Comparison of ENCODE assay signal across 32 cellular contexts in the genomic region with DNA sequence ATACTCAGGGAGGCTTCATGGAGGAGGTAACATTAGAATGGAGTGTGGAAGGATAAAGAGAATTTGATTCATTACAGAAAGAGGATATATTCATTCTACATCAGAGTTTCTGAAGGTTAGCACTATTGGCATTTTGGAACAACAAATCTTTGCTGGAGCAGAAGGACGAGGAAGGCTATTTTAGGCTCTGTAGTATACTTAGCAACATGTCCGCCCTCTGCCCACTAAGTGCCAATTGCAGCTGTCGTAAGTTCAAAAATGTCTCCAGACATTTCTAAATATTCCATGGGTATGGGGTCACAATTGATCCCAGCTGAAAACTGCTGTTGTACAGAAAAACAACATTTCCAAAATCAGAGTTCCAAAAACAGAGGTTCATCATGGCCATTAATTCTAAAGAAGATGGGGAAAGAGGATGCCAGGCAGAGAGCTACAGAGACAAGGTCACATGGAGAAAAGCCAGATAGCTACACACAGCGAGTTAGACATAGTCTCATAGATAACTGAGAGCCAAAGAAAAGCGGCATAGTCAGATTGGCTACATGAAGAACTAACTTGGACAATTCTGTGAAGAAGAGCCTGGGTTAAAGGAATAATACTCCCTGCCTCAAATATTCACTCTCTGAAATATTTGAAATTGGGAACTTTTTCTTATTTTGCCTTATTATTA.
"Had no signal": no experiment of that assay in that cellular context is flagged by ENCODE, and none has a peak within 500 bp of the region (broad histone marks: within the 10 kb centered on the region; RNA-seq: fewer than 3 reads in every experiment).

No MANE protein-coding gene starts in this region.

- H3K36me3 ChIP-seq: adrenal gland, brain microvascular endothelial cell, breast epithelium had no signal

- ATAC-seq: activated CD8-positive, alpha-beta T cell treated with anti-CD3 and anti-CD28 coated beads for 36 hours; activated naive CD4-positive, alpha-beta T cell treated with anti-CD3 and anti-CD28 coated beads, Interleukin-2, amount 50 U/mL, for 72 hours; activated T-cell treated with anti-CD3 and anti-CD28 coated beads, Interleukin-2, amount 50 U/mL, for 4 hours; activated T-cell treated with anti-CD3 and anti-CD28 coated beads, Interleukin-2, amount 50 U/mL, for 72 hours; activated T-helper 17 cell treated with anti-CD3 and anti-CD28 coated beads, Interleukin-2, amount 50 U/mL, for 72 hours; body of pancreas had no signal

- H3K4me3 ChIP-seq: adrenal gland, body of pancreas, breast epithelium had no signal

- H3K27ac ChIP-seq: adrenal gland, body of pancreas, brain microvascular endothelial cell, breast epithelium, VCaP had no signal

- H3K27me3 ChIP-seq: adrenal gland, body of pancreas, brain microvascular endothelial cell, breast epithelium had no signal

- DNase-seq: activated B cell treated with CpG ODN at 0.5 μM for 24 hours; activated CD4-positive, alpha-beta memory T cell treated with anti-CD3 and anti-CD28 coated beads for 36 hours; activated CD4-positive, alpha-beta T cell treated with anti-CD3 and anti-CD28 coated beads for 4 hours; activated CD4-positive, alpha-beta T cell treated with anti-CD3 and anti-CD28 coated beads, Interleukin-2, amount 10 ng/mL, durations not matched to agents 24 days and 14 days; activated CD4-positive, alpha-beta T cell treated with anti-CD3 and anti-CD28 coated beads, Interleukin-2, amount 50 U/mL, for 1 hour; activated CD4-positive, alpha-beta T cell treated with anti-CD3 and anti-CD28 coated beads, Interleukin-2, amount 50 U/mL, for 4 hours; activated CD4-positive, CD25-positive, alpha-beta regulatory T cell treated with anti-CD3 and anti-CD28 coated beads, Interleukin-2, amount 50 U/mL, for 72 hours; activated CD8-positive, alpha-beta memory T cell treated with anti-CD3 and anti-CD28 coated beads, Interleukin-2, amount 50 U/mL, for 4 hours; activated CD8-positive, alpha-beta T cell treated with anti-CD3 and anti-CD28 coated beads for 36 hours; activated effector memory CD4-positive, alpha-beta T cell treated with anti-CD3 and anti-CD28 coated beads, Interleukin-2, amount 50 U/mL, for 16 hours; activated gamma-delta T cell treated with Interleukin-2 at 50 U/mL for 16 hours; activated naive CD4-positive, alpha-beta T cell; activated naive CD4-positive, alpha-beta T cell treated with anti-CD3 and anti-CD28 coated beads for 36 hours; activated naive CD4-positive, alpha-beta T cell treated with anti-CD3 and anti-CD28 coated beads, Interleukin-2, amount 50 U/mL, for 16 hours; activated naive CD8-positive, alpha-beta T cell treated with anti-CD3 and anti-CD28 coated beads for 36 hours; activated T-cell treated with anti-CD3 and anti-CD28 coated beads for 4 hours; activated T-cell treated with anti-CD3 and anti-CD28 coated beads, Interleukin-2, amount 50 U/mL, for 1 hour; activated T-cell treated with anti-CD3 and anti-CD28 coated beads, Interleukin-2, amount 50 U/mL, for 4 hours; activated T-cell treated with anti-CD3 and anti-CD28 coated beads, Interleukin-2, amount 50 U/mL, for 72 hours; adrenal gland; amniotic stem cell; aorta; body of pancreas; brain microvascular endothelial cell; caudate nucleus; T-helper 1 cell; T-helper 2 cell; T-helper 9 cell had no signal

- H3K9me3 ChIP-seq: adrenal gland, body of pancreas, breast epithelium had no signal

- H3K4me1 ChIP-seq: adrenal gland, body of pancreas, breast epithelium had no signal
